In the genomic region with DNA sequence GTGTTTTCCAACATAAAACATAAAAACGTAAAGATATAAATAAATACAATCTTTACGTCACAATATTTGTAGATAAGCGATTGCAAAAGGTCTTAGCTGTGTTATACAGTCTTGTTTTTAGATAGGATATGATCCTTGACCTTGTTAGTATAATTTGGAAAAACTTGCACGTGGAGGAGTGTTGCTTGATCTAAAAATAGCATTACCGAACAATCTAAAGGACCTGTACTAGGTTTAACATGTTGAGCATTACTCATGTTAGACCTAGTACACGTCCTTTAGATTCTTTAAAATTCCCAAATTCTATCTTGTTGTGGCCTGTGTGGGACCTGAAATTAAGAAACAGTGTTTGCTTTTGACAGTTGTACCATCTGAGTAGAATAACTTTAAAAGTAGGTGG, we compare ENCODE assay signal across 9 cellular contexts. TPM values are rescaled to one million over a fixed set of nuclear protein-coding genes. Genes with fewer than 3 reads are reported as not detected.
DNase-seq lines count a peak whose midpoint lies in the region; ATAC-seq and TF ChIP-seq lines count a peak whose summit lies in the region.
"Had no signal": no experiment of that assay in that cellular context is flagged by ENCODE, and none has a peak within 500 bp of the region (broad histone marks: within the 10 kb centered on the region; RNA-seq: fewer than 3 reads in every experiment).

No MANE protein-coding gene starts in this region.

- intact Hi-C loops in activated naive CD4-positive, alpha-beta T cell treated with anti-CD3 and anti-CD28 coated beads for 36 hours (cut with micrococcal nuclease): loop anchor here (2.0 to 5.0 kb wide), 2 partner anchors 32 to 550 kb away; no protein-coding TSS in a partner anchor
- intact Hi-C loops in PC-3 (cut with micrococcal nuclease) (no loop called here), psoas muscle (cut with DNase I) (loop anchor here in 1 of 2 donors (10.0 kb wide), 1 partner anchor 852 kb away; the partner anchor contains the start of gene STPG2), esophagus muscularis mucosa (cut with DNase I) (loop anchor here (5.0 kb wide), 2 partner anchors 60 to 530 kb away; no protein-coding TSS in a partner anchor)

- H3K36me3 ChIP-seq in PC-3 (ENCODE audit: low read depth, low read length) (no peaks in the 10 kb centered on the region; the same call in 1 of the 2 replicates), endocrine pancreas (ENCODE audit: control insufficient read depth, insufficient read depth, low read length) (no peaks in the 10 kb centered on the region), psoas muscle (ENCODE audit: insufficient read depth in 1 of 2, low read depth in 1 of 2) (no peaks in the 10 kb centered on the region), esophagus muscularis mucosa (no peaks in the 10 kb centered on the region)

- H3K36me3 Mint-ChIP-seq in activated naive CD4-positive, alpha-beta T cell treated with anti-CD3 and anti-CD28 coated beads for 36 hours (ENCODE audit: low read depth): no peaks in the 10 kb centered on the region
- peaks cover 0 to 21% of the 10 kb centered on the region in 2 donors for H3K36me3 Mint-ChIP-seq in activated naive CD4-positive, alpha-beta T cell treated with anti-CD3 and anti-CD28 coated beads, Interleukin-2, amount 50 U/mL, for 72 hours

- H3K4me1 ChIP-seq in PC-3 (ENCODE audit: insufficient read depth, low read length) (peaks cover 20% of the 10 kb centered on the region), endocrine pancreas (ENCODE audit: control insufficient read depth, insufficient read depth, low read length) (no peaks in the 10 kb centered on the region), psoas muscle (peaks cover 17% of the 10 kb centered on the region), esophagus muscularis mucosa (peaks cover 7 to 30% (median 28%) of the 10 kb centered on the region in 4 donors)
- H3K4me1 ChIP-seq: parathyroid adenoma had no signal

- H4K20me1 ChIP-seq in PC-3 (ENCODE audit: low read length): peaks cover 33% of the 10 kb centered on the region

- no peak for TF ChIP-seq EP300 in esophagus muscularis mucosa (IDR thresholded peaks at IDR 0.05)

- peak overlapping the region; percentile 94 for H3K4me3 ChIP-seq in PC-3 (ENCODE audit: low read length)
- H3K4me3 ChIP-seq in endocrine pancreas (ENCODE audit: control insufficient read depth, insufficient read depth, low read length): peak overlapping the region; percentile 93
- no peak overlapping the region for H3K4me3 ChIP-seq in psoas muscle
- no peak overlapping the region for H3K4me3 ChIP-seq in esophagus muscularis mucosa

- ATAC-seq in activated naive CD4-positive, alpha-beta T cell treated with anti-CD3 and anti-CD28 coated beads, Interleukin-2, amount 50 U/mL, for 72 hours: no peak
- no peak for ATAC-seq in PC-3
- no peak for ATAC-seq in psoas muscle
- ATAC-seq in HG03108 (IDR thresholded peaks at IDR 0.05; ENCODE audit: unreplicated experiment): no peak
- no peak for ATAC-seq in GM21515 (IDR thresholded peaks at IDR 0.05; ENCODE audit: unreplicated experiment)

- TF ChIP-seq CTCF in PC-3 (conservative IDR thresholded peaks at IDR 0.05; ENCODE audit: low read depth, low read length): no peak
- no peak for TF ChIP-seq CTCF in psoas muscle (IDR thresholded peaks at IDR 0.05)
- no peak for TF ChIP-seq CTCF in esophagus muscularis mucosa (IDR thresholded peaks at IDR 0.05)

- H3K27ac Mint-ChIP-seq in activated naive CD4-positive, alpha-beta T cell treated with anti-CD3 and anti-CD28 coated beads for 36 hours: peak overlapping the region; percentile 26
- peak overlapping the region in 1 of 2 donors; percentile 9 for H3K27ac Mint-ChIP-seq in activated naive CD4-positive, alpha-beta T cell treated with anti-CD3 and anti-CD28 coated beads, Interleukin-2, amount 50 U/mL, for 72 hours

- no TSS peak for BruUV-seq in PC-3 (replicated peaks; lab: Mats Ljungman, UMichigan)

- no peaks in the 10 kb centered on the region for H3K9me2 ChIP-seq in PC-3 (replicated peaks; ENCODE audit: low read length)

- TF ChIP-seq POLR2A in esophagus muscularis mucosa (IDR thresholded peaks at IDR 0.05; ENCODE audit: low read depth): no peak

- H3K27me3 ChIP-seq in PC-3 (ENCODE audit: low read length) (no peaks in the 10 kb centered on the region), endocrine pancreas (ENCODE audit: control insufficient read depth, insufficient read depth, low read length) (no peaks in the 10 kb centered on the region), psoas muscle (ENCODE audit: insufficient read depth in 3 of 3, low read length in 2 of 3) (no peaks in the 10 kb centered on the region), esophagus muscularis mucosa (no peaks in the 10 kb centered on the region)

- no peak for DNase-seq in activated naive CD4-positive, alpha-beta T cell treated with anti-CD3 and anti-CD28 coated beads for 36 hours
- DNase-seq in activated naive CD4-positive, alpha-beta T cell treated with anti-CD3 and anti-CD28 coated beads, Interleukin-2, amount 50 U/mL, for 72 hours (ENCODE audit: low spot score in 2 of 2): no peak
- DNase-seq in PC-3 (no peak), psoas muscle (no peak), esophagus muscularis mucosa (ENCODE audit: extremely low spot score) (no peak)

- H3K79me2 ChIP-seq in PC-3 (ENCODE audit: low read length): peaks cover 66% of the 10 kb centered on the region
- H3K79me2 ChIP-seq: parathyroid adenoma had no signal

- CTCF ChIA-PET in activated naive CD4-positive, alpha-beta T cell treated with anti-CD3 and anti-CD28 coated beads for 36 hours (lab: Charles Lee): interaction anchor here (0.7 to 5.2 kb wide), 3 partner anchors 10 to 58 kb away, joined by 3 to 162 read pairs (median 14); no protein-coding TSS in a partner anchor
- CTCF ChIA-PET in PC-3 (lab: Charles Lee): no interaction called here

- no peak overlapping the region for H3K27ac ChIP-seq in PC-3 (ENCODE audit: low read length)
- H3K27ac ChIP-seq in psoas muscle: peak overlapping the region; percentile 94
- no peak overlapping the region for H3K27ac ChIP-seq in esophagus muscularis mucosa (replicated peaks in 1 of 4)
- H3K27ac ChIP-seq: parathyroid adenoma had no signal

- H3K9ac ChIP-seq in PC-3 (ENCODE audit: low read length) (peak overlapping the region; percentile 84), endocrine pancreas (ENCODE audit: control insufficient read depth, insufficient read depth, low read length) (no peak overlapping the region)
- H3K9ac ChIP-seq: parathyroid adenoma had no signal

- no peaks in the 10 kb centered on the region for H3K27me3 Mint-ChIP-seq in activated naive CD4-positive, alpha-beta T cell treated with anti-CD3 and anti-CD28 coated beads for 36 hours (ENCODE audit: low read depth)

- peak overlapping the region; percentile 12 for H3K4me3 Mint-ChIP-seq in activated naive CD4-positive, alpha-beta T cell treated with anti-CD3 and anti-CD28 coated beads for 36 hours

- no peaks in the 10 kb centered on the region for H3F3A ChIP-seq in PC-3 (ENCODE audit: low read length, unreplicated experiment)

- WGBS in psoas muscle, 3 donors: 56 to 61% (median 59%) methylated on average over 6 of the region's 6 CpGs
- 58% methylated on average over 6 of the region's 6 CpGs for WGBS in esophagus muscularis mucosa

- POLR2A ChIA-PET in PC-3 (lab: Charles Lee; ENCODE audit: unreplicated experiment): no interaction called here

- H3K9me3 ChIP-seq in PC-3 (ENCODE audit: low read length) (no peaks in the 10 kb centered on the region), endocrine pancreas (ENCODE audit: control insufficient read depth, low read length) (no peaks in the 10 kb centered on the region), psoas muscle (no peaks in the 10 kb centered on the region), esophagus muscularis mucosa (no peaks in the 10 kb centered on the region)

- no peak overlapping the region for H2AFZ ChIP-seq in PC-3 (ENCODE audit: low read length)

- H3K4me2 ChIP-seq in PC-3 (ENCODE audit: low read length): peak overlapping the region; percentile 86

- H3K9me3 Mint-ChIP-seq in activated naive CD4-positive, alpha-beta T cell treated with anti-CD3 and anti-CD28 coated beads for 36 hours: no peaks in the 10 kb centered on the region
- H3K9me3 Mint-ChIP-seq in activated naive CD4-positive, alpha-beta T cell treated with anti-CD3 and anti-CD28 coated beads, Interleukin-2, amount 50 U/mL, for 72 hours: no peaks in the 10 kb centered on the region

- peaks cover 50% of the 10 kb centered on the region for H3K4me1 Mint-ChIP-seq in activated naive CD4-positive, alpha-beta T cell treated with anti-CD3 and anti-CD28 coated beads for 36 hours (ENCODE audit: low read depth)

RNA-seq across cellular contexts. Expression of gene METAP1, which starts 1.7 kb away (rescaled TPM):
- 10 to 100 TPM; 65.6 to 70.1 TPM for total RNA-seq in activated naive CD4-positive, alpha-beta T cell treated with anti-CD3 and anti-CD28 coated beads for 36 hours
- 10 to 100 TPM; 71.6 to 80.1 TPM for total RNA-seq in activated naive CD4-positive, alpha-beta T cell treated with anti-CD3 and anti-CD28 coated beads, Interleukin-2, amount 50 U/mL, for 72 hours
- total RNA-seq in PC-3 (2014; rRNA removed) (53.9 and 54.8 TPM in 2 replicates), psoas muscle (10 to 100 TPM; 18.2 to 36.9 (median 30.0) TPM), esophagus muscularis mucosa (10 to 100 TPM; 38.4 to 58.1 (median 50.7) TPM)
- 10 to 100 TPM; 17.1 to 26.4 (median 23.4) TPM for polyA plus RNA-seq in psoas muscle

Comparison
In these comparisons a context has a peak if more than half of its experiments do, and no peak if none do; other contexts are left out.
1. H3K4me3 ChIP-seq: peak in PC-3 (single experiment) and endocrine pancreas (single experiment); none in psoas muscle (single experiment) and esophagus muscularis mucosa (0 of 4).